1 cellular context compared by ENCODE assay signal in the genomic region with DNA sequence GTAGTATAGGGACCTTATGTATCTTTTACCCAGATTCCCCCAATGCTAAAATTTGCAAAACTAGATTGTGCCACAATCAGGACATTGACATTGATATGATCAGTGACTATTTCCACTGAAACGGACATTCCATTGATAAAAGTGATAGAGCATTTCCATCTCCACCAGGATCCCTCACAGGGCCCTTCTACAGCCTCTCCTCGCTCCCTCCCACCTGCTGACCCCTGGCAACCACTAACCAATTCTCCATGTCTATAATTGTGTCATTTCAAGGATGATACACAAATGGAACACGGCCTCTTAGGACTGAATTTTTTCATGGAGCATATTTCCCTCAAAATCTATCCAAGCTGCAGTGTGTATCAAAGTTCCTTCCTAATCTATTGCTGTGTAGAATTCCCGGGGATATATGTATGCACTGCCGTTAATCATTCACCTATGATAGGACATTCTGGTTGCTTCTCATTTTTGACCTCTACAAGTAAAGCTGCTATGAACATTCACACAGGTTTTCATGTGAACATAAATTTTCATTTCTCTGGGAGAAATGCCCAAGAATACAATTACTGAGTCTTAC.
A peak's percentile ranks its signal among the peaks of the same experiment; 100 is the strongest.
TF ChIP-seq lines count a peak whose summit lies in the region.

No MANE protein-coding gene starts in this region.

TF ChIP-seq in HepG2, 621 proteins besides CTCF, POLR2A, EP300 and RAD21 (continued from another document and continues in another):
- TF ChIP-seq, protein P1, sequence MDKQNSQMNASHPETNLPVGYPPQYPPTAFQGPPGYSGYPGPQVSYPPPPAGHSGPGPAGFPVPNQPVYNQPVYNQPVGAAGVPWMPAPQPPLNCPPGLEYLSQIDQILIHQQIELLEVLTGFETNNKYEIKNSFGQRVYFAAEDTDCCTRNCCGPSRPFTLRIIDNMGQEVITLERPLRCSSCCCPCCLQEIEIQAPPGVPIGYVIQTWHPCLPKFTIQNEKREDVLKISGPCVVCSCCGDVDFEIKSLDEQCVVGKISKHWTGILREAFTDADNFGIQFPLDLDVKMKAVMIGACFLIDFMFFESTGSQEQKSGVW (CRISPR knock-in tag; IDR thresholded peaks at IDR 0.05; ENCODE audit: borderline replicate concordance) = no peak
- TF ChIP-seq ZBTB43 (CRISPR knock-in tag; conservative IDR thresholded peaks at IDR 0.05) = no peak
- no peak for TF ChIP-seq STAG1 (CRISPR knock-in tag; IDR thresholded peaks at IDR 0.05)
- TF ChIP-seq POLR2AphosphoS2 (IDR thresholded peaks at IDR 0.05; ENCODE audit: low read depth, low read length) = no peak
- no peak for TF ChIP-seq ATF1 (CRISPR knock-in tag; IDR thresholded peaks at IDR 0.05)
- TF ChIP-seq NR2F6 (IDR thresholded peaks at IDR 0.05) = no peak; the same call in 1 of the 2 replicates
- TF ChIP-seq NR2F6 (CRISPR knock-in tag; IDR thresholded peaks at IDR 0.05) = peak; percentile 5; the same call in 1 of the 2 replicates
- no peak for TF ChIP-seq FOXO4 (CRISPR knock-in tag; conservative IDR thresholded peaks at IDR 0.05)
- peak; percentile 28 for TF ChIP-seq POLR2G (IDR thresholded peaks at IDR 0.05; ENCODE audit: low read depth, low read length)
- no peak for TF ChIP-seq KDM4B (CRISPR knock-in tag; IDR thresholded peaks at IDR 0.05)
- no peak for TF ChIP-seq ZNF512B (CRISPR knock-in tag; IDR thresholded peaks at IDR 0.05; ENCODE audit: borderline replicate concordance)
- TF ChIP-seq, protein P2, sequence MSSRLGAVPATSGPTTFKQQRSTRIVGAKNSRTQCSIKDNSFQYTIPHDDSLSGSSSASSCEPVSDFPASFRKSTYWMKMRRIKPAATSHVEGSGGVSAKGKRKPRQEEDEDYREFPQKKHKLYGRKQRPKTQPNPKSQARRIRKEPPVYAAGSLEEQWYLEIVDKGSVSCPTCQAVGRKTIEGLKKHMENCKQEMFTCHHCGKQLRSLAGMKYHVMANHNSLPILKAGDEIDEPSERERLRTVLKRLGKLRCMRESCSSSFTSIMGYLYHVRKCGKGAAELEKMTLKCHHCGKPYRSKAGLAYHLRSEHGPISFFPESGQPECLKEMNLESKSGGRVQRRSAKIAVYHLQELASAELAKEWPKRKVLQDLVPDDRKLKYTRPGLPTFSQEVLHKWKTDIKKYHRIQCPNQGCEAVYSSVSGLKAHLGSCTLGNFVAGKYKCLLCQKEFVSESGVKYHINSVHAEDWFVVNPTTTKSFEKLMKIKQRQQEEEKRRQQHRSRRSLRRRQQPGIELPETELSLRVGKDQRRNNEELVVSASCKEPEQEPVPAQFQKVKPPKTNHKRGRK (CRISPR knock-in tag; IDR thresholded peaks at IDR 0.05) = no peak
- TF ChIP-seq, protein P3, sequence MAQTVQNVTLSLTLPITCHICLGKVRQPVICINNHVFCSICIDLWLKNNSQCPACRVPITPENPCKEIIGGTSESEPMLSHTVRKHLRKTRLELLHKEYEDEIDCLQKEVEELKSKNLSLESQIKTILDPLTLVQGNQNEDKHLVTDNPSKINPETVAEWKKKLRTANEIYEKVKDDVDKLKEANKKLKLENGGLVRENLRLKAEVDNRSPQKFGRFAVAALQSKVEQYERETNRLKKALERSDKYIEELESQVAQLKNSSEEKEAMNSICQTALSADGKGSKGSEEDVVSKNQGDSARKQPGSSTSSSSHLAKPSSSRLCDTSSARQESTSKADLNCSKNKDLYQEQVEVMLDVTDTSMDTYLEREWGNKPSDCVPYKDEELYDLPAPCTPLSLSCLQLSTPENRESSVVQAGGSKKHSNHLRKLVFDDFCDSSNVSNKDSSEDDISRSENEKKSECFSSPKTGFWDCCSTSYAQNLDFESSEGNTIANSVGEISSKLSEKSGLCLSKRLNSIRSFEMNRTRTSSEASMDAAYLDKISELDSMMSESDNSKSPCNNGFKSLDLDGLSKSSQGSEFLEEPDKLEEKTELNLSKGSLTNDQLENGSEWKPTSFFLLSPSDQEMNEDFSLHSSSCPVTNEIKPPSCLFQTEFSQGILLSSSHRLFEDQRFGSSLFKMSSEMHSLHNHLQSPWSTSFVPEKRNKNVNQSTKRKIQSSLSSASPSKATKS (CRISPR knock-in tag; IDR thresholded peaks at IDR 0.05) = 0 out of 2 replicates have a peak, but pooled peaks have one; percentile 49
- TF ChIP-seq THYN1 (CRISPR knock-in tag; IDR thresholded peaks at IDR 0.05; ENCODE audit: borderline replicate concordance, low read depth) = no peak
- no peak for TF ChIP-seq ZNF3 (CRISPR knock-in tag; IDR thresholded peaks at IDR 0.05)
- peak; percentile 22 for TF ChIP-seq SALL1 (CRISPR knock-in tag; IDR thresholded peaks at IDR 0.05)
- no peak for TF ChIP-seq KDM5A (IDR thresholded peaks at IDR 0.05; ENCODE audit: borderline replicate concordance, low read length)
- no peak for TF ChIP-seq LCORL (IDR thresholded peaks at IDR 0.05)
- TF ChIP-seq LCORL (CRISPR knock-in tag; IDR thresholded peaks at IDR 0.05) = no peak; the same call in 1 of the 2 replicates
- no peak for TF ChIP-seq IRX3 (CRISPR knock-in tag; IDR thresholded peaks at IDR 0.05; ENCODE audit: borderline replicate concordance, low read depth)
- TF ChIP-seq KAT8 (CRISPR knock-in tag; IDR thresholded peaks at IDR 0.05) = peak; percentile 22; the same call in 1 of the 2 replicates
- no peak for TF ChIP-seq ZNF652 (CRISPR knock-in tag; IDR thresholded peaks at IDR 0.05; ENCODE audit: borderline replicate concordance, low read depth)
- no peak for TF ChIP-seq MTF2 (CRISPR knock-in tag; IDR thresholded peaks at IDR 0.05; ENCODE audit: borderline replicate concordance)
- no peak for TF ChIP-seq ELF4 (CRISPR knock-in tag; IDR thresholded peaks at IDR 0.05; ENCODE audit: borderline replicate concordance)
- no peak for TF ChIP-seq ZFP41 (CRISPR knock-in tag; IDR thresholded peaks at IDR 0.05; ENCODE audit: borderline replicate concordance)
- no peak for TF ChIP-seq ZNF878 (CRISPR knock-in tag; IDR thresholded peaks at IDR 0.05)
- TF ChIP-seq ZNF251 (CRISPR knock-in tag; IDR thresholded peaks at IDR 0.05) = no peak
- no peak for TF ChIP-seq GATA4 (IDR thresholded peaks at IDR 0.05; ENCODE audit: borderline replicate concordance, low read depth)
- peak in 1 of 2 experiments; percentile 49; a peak in 1 of 4 replicates for TF ChIP-seq KLF16 (CRISPR knock-in tag; IDR thresholded peaks at IDR 0.05)
- no peak for TF ChIP-seq ZNF317 (CRISPR knock-in tag; IDR thresholded peaks at IDR 0.05)
- no peak for TF ChIP-seq ZNF530 (CRISPR knock-in tag; IDR thresholded peaks at IDR 0.05; ENCODE audit: low read depth)
- no peak for TF ChIP-seq ZNF446 (CRISPR knock-in tag; IDR thresholded peaks at IDR 0.05)
- TF ChIP-seq ZNF121 (CRISPR knock-in tag; IDR thresholded peaks at IDR 0.05) = no peak
- no peak for TF ChIP-seq ZNF543 (CRISPR knock-in tag; IDR thresholded peaks at IDR 0.05)
- no peak for TF ChIP-seq ZSCAN21 (CRISPR knock-in tag; IDR thresholded peaks at IDR 0.05; ENCODE audit: borderline replicate concordance)
- TF ChIP-seq TFDP1 (CRISPR knock-in tag; IDR thresholded peaks at IDR 0.05; ENCODE audit: borderline replicate concordance) = no peak; the same call in 1 of the 2 replicates
- peak; percentile 20 for TF ChIP-seq PHF5A (CRISPR knock-in tag; IDR thresholded peaks at IDR 0.05; ENCODE audit: low read depth, unreplicated experiment)
- no peak for TF ChIP-seq IKZF4 (CRISPR knock-in tag; IDR thresholded peaks at IDR 0.05; ENCODE audit: borderline replicate concordance, low read depth, not compliant biosample characterization)
- TF ChIP-seq NCOA5 (CRISPR knock-in tag; IDR thresholded peaks at IDR 0.05) = no peak
- TF ChIP-seq ZNF234 (CRISPR knock-in tag; conservative IDR thresholded peaks at IDR 0.05) = no peak
- TF ChIP-seq HDAC2 (CRISPR knock-in tag; IDR thresholded peaks at IDR 0.05) = peak; percentile 53
- TF ChIP-seq ZBTB7A (CRISPR knock-in tag; IDR thresholded peaks at IDR 0.05) = no peak
- no peak for TF ChIP-seq ZNF670 (CRISPR knock-in tag; IDR thresholded peaks at IDR 0.05; ENCODE audit: borderline replicate concordance)
- TF ChIP-seq ZNF546 (CRISPR knock-in tag; conservative IDR thresholded peaks at IDR 0.05) = no peak
- no peak for TF ChIP-seq CBX1 (IDR thresholded peaks at IDR 0.05; ENCODE audit: low read depth)
- TF ChIP-seq BHLHE40 (IDR thresholded peaks at IDR 0.05; ENCODE audit: low read length) = no peak
- TF ChIP-seq SKI (IDR thresholded peaks at IDR 0.05; ENCODE audit: partially characterized antibody) = no peak
- no peak for TF ChIP-seq MTA1 (CRISPR knock-in tag; IDR thresholded peaks at IDR 0.05; ENCODE audit: borderline replicate concordance)
- TF ChIP-seq ZNF33A (CRISPR knock-in tag; IDR thresholded peaks at IDR 0.05; ENCODE audit: borderline replicate concordance) = no peak
- no peak for TF ChIP-seq ZNF513 (CRISPR knock-in tag; conservative IDR thresholded peaks at IDR 0.05)
- TF ChIP-seq MTF1 (CRISPR knock-in tag; IDR thresholded peaks at IDR 0.05) = no peak
- TF ChIP-seq CHD4 (IDR thresholded peaks at IDR 0.05; ENCODE audit: borderline replicate concordance, low read length) = peak; percentile 22; the same call in 1 of the 2 replicates
- no peak for TF ChIP-seq YEATS2 (CRISPR knock-in tag; IDR thresholded peaks at IDR 0.05; ENCODE audit: borderline replicate concordance)
- no peak for TF ChIP-seq CHD2 (IDR thresholded peaks at IDR 0.05; ENCODE audit: low read depth, low read length)
- no peak for TF ChIP-seq ZNF276 (CRISPR knock-in tag; IDR thresholded peaks at IDR 0.05; ENCODE audit: low read depth)
- TF ChIP-seq ARID2 (CRISPR knock-in tag; IDR thresholded peaks at IDR 0.05; ENCODE audit: borderline replicate concordance) = no peak; the same call in 1 of the 2 replicates
- TF ChIP-seq GFI1 (CRISPR knock-in tag; IDR thresholded peaks at IDR 0.05; ENCODE audit: borderline replicate concordance) = peak; percentile 40; the same call in 1 of the 2 replicates
